Comparison of ENCODE assay signal across 19 cellular contexts in genomic region chr2:70720124-70720523, GRCh38. TPM values are rescaled to one million over a fixed set of nuclear protein-coding genes. Genes with fewer than 3 reads are reported as not detected.
DNase-seq lines count a peak whose midpoint lies in the region; ATAC-seq, FAIRE-seq and TF ChIP-seq lines count a peak whose summit lies in the region.
"Had no signal": no experiment of that assay in that cellular context is flagged by ENCODE, and none has a peak within 500 bp of the region (broad histone marks: within the 10 kb centered on the region; RNA-seq: fewer than 3 reads in every experiment).

No MANE protein-coding gene starts in this region.

- H3K4me3 Mint-ChIP-seq in GM23338 (no peak overlapping the region), osteocyte (ENCODE audit: unreplicated experiment) (no peak overlapping the region)
- H3K4me3 Mint-ChIP-seq in CD4-positive, alpha-beta memory T cell = no peak overlapping the region
- H3K4me3 Mint-ChIP-seq: B cell; CD8-positive, alpha-beta memory T cell; IgD-negative memory B cell had no signal

- no peaks in the 10 kb centered on the region for H3K36me3 ChIP-seq in GM23338 (ENCODE audit: insufficient read depth)
- no peaks in the 10 kb centered on the region for H3K36me3 ChIP-seq in HEK293 (ENCODE audit: control insufficient read depth in 2 of 2, insufficient read depth in 1 of 2, low read length in 2 of 2)
- no peaks in the 10 kb centered on the region for H3K36me3 ChIP-seq in K562 (ENCODE audit: control insufficient read depth, insufficient read depth, low read length)
- H3K36me3 ChIP-seq in CD4-positive, alpha-beta memory T cell (ENCODE audit: insufficient read depth, low read length) = no peaks in the 10 kb centered on the region
- H3K36me3 ChIP-seq: HAP-1 had no signal

- H3K4me1 ChIP-seq in GM23338 (ENCODE audit: insufficient read depth) (peaks cover 36% of the 10 kb centered on the region), HEK293 (ENCODE audit: control insufficient read depth, insufficient read depth, low read length) (no peaks in the 10 kb centered on the region), K562 (replicated peaks in 1 of 2; ENCODE audit: control insufficient read depth in 2 of 2, insufficient read depth in 2 of 2, low read length in 2 of 2) (peaks cover 34 to 45% of the 10 kb centered on the region in 2 experiments; a peak in 4 of 5 replicates)
- H3K4me1 ChIP-seq in CD4-positive, alpha-beta memory T cell (ENCODE audit: insufficient read depth, low read length) = no peaks in the 10 kb centered on the region

- no peaks in the 10 kb centered on the region for H3K9me3 Mint-ChIP-seq in GM23338
- no peaks in the 10 kb centered on the region for H3K9me3 Mint-ChIP-seq in osteocyte (ENCODE audit: unreplicated experiment)
- no peaks in the 10 kb centered on the region for H3K9me3 Mint-ChIP-seq in CD4-positive, alpha-beta memory T cell
- H3K9me3 Mint-ChIP-seq: CD8-positive, alpha-beta memory T cell; IgD-negative memory B cell had no signal

- H3K79me2 ChIP-seq in GM23338 (replicated peaks; ENCODE audit: insufficient read depth) = peaks cover 99% of the 10 kb centered on the region
- peaks cover 24% of the 10 kb centered on the region for H3K79me2 ChIP-seq in K562 (ENCODE audit: control insufficient read depth, insufficient read depth, low read length)

- no peak for TF ChIP-seq POLR2A in K562 (conservative IDR thresholded peaks at IDR 0.05)

- peak overlapping the region in 1 of 2 experiments; percentile 15; a peak in 1 of 4 replicates for H3K9ac ChIP-seq in K562 (ENCODE audit: insufficient read depth in 1 of 2, low read depth in 2 of 2, low read length in 2 of 2)
- H3K9ac ChIP-seq: BLaER1 treated with 17β-estradiol and CSF1 and Interleukin-3, amounts not matched to agents 10 nM and 100 nM had no signal

- no peak for ATAC-seq in GM23338
- no peak for ATAC-seq in K562
- no peak for ATAC-seq in HG03432 (IDR thresholded peaks at IDR 0.05; ENCODE audit: unreplicated experiment)
- ATAC-seq: GM12878, HepG2 had no signal

- no peaks in the 10 kb centered on the region for H3K9me3 ChIP-seq in HEK293 (ENCODE audit: control insufficient read depth, insufficient read depth, low read depth, low read length)
- H3K9me3 ChIP-seq in K562 (replicated peaks; ENCODE audit: control insufficient read depth, insufficient read depth, low read depth, low read length) = no peaks in the 10 kb centered on the region
- H3K9me3 ChIP-seq in CD4-positive, alpha-beta memory T cell (ENCODE audit: control insufficient read depth in 1 of 2, low read length in 2 of 2) = no peaks in the 10 kb centered on the region
- H3K9me3 ChIP-seq: BLaER1 treated with 17β-estradiol and CSF1 and Interleukin-3, amounts not matched to agents 10 nM and 100 nM; HAP-1 had no signal

- no peak for TF ChIP-seq EP300 in K562 (IDR thresholded peaks at IDR 0.05; ENCODE audit: low read length)

- CTCF ChIA-PET in HEK293 (lab: Yijun Ruan, JAX) (interaction anchor here (0.6 to 0.7 kb wide), 2 partner anchors 49 to 1136 kb away, joined by 3 read pairs; no protein-coding TSS in a partner anchor), K562 (lab: Yijun Ruan, JAX; ENCODE audit: low intra/inter-chr PET ratio) (interaction anchor here (0.7 kb wide), 1 partner anchor 48 kb away, joined by 3 read pairs; the partner anchor contains the start of gene ADD2)
- CTCF ChIA-PET in CD4-positive, alpha-beta memory T cell (lab: Charles Lee; ENCODE audit: partially characterized antibody) = no interaction called here

- no peak for DNase-seq in GM23338 (ENCODE audit: low spot score)
- DNase-seq in K562 (ENCODE audit: extremely low read depth in 1 of 4, low spot score in 3 of 4) = no peak
- peak; percentile 42 for DNase-seq in osteocyte (ENCODE audit: extremely low spot score, unreplicated experiment)
- DNase-seq in CD4-positive, alpha-beta memory T cell = no peak
- DNase-seq: CD8-positive, alpha-beta memory T cell; COR-L47; DMS 273 treated with DMSO at 0.1 percent for 48 hours; DMS53; DND-41; EL had no signal

- BruUV-seq in K562 (replicated peaks; lab: Mats Ljungman, UMichigan) = no TSS peak

- H2AFZ ChIP-seq in GM23338 (no peak overlapping the region), K562 (ENCODE audit: low read depth, low read length) (peak overlapping the region; percentile 42)

- peak overlapping the region; percentile 39 for H3K27ac Mint-ChIP-seq in GM23338
- no peak overlapping the region for H3K27ac Mint-ChIP-seq in osteocyte (ENCODE audit: unreplicated experiment)
- no peak overlapping the region for H3K27ac Mint-ChIP-seq in CD4-positive, alpha-beta memory T cell
- H3K27ac Mint-ChIP-seq: B cell; CD8-positive, alpha-beta memory T cell; IgD-negative memory B cell had no signal

- H3K4me1 Mint-ChIP-seq in GM23338 (peaks cover 90% of the 10 kb centered on the region), osteocyte (ENCODE audit: unreplicated experiment) (no peaks in the 10 kb centered on the region)
- no peaks in the 10 kb centered on the region for H3K4me1 Mint-ChIP-seq in CD4-positive, alpha-beta memory T cell
- H3K4me1 Mint-ChIP-seq: B cell; CD8-positive, alpha-beta memory T cell had no signal

- in situ Hi-C loops in K562 (cut with MboI) = no loop called here

- H3K36me3 Mint-ChIP-seq in GM23338 (ENCODE audit: low read depth) (no peaks in the 10 kb centered on the region; the same call in 2 of the 3 replicates), osteocyte (ENCODE audit: unreplicated experiment) (no peaks in the 10 kb centered on the region)
- no peaks in the 10 kb centered on the region for H3K36me3 Mint-ChIP-seq in CD4-positive, alpha-beta memory T cell
- H3K36me3 Mint-ChIP-seq: CD8-positive, alpha-beta memory T cell had no signal

- H3K27me3 Mint-ChIP-seq in GM23338 (ENCODE audit: insufficient read depth, low read depth, poor library complexity) (peaks cover 15% of the 10 kb centered on the region), osteocyte (ENCODE audit: unreplicated experiment) (peaks cover 3% of the 10 kb centered on the region)
- H3K27me3 Mint-ChIP-seq in CD4-positive, alpha-beta memory T cell = peaks cover 0 to 7% of the 10 kb centered on the region in 2 donors
- H3K27me3 Mint-ChIP-seq: IgD-negative memory B cell had no signal

- H3K27me3 ChIP-seq in GM23338 (ENCODE audit: insufficient read depth) = no peaks in the 10 kb centered on the region
- no peaks in the 10 kb centered on the region for H3K27me3 ChIP-seq in K562 (ENCODE audit: control insufficient read depth in 2 of 2, insufficient read depth in 2 of 2, low read length in 2 of 2)
- no peaks in the 10 kb centered on the region for H3K27me3 ChIP-seq in CD4-positive, alpha-beta memory T cell (ENCODE audit: insufficient read depth, low read length)
- H3K27me3 ChIP-seq: BLaER1 treated with 17β-estradiol and CSF1 and Interleukin-3, amounts not matched to agents 10 nM and 100 nM had no signal

- H4K20me1 ChIP-seq in GM23338 (replicated peaks; ENCODE audit: insufficient read depth) = peaks cover 72% of the 10 kb centered on the region
- no peaks in the 10 kb centered on the region for H4K20me1 ChIP-seq in K562 (replicated peaks; ENCODE audit: control insufficient read depth, insufficient read depth, low read length)

- FAIRE-seq in K562 (lab: Jason Lieb, UNC) = no peak
- FAIRE-seq: GM12878, H1, HepG2 had no signal

- TF ChIP-seq CTCF in GM23338 (conservative IDR thresholded peaks at IDR 0.05; ENCODE audit: low read depth in 2 of 2) = no peak
- no peak for TF ChIP-seq CTCF in HEK293 (tag by site-specific recombination; IDR thresholded peaks at IDR 0.05)
- no peak for TF ChIP-seq CTCF in K562 (IDR thresholded peaks at IDR 0.05 in 2 of 3, conservative IDR thresholded peaks at IDR 0.05 in 1 of 3; ENCODE audit: insufficient read depth in 2 of 3, low read depth in 1 of 3, low read length in 3 of 3)
- TF ChIP-seq CTCF in osteocyte (IDR thresholded peaks at IDR 0.05) = no peak

- no peaks in the 10 kb centered on the region; the same call in 1 of the 2 replicates for H3F3A ChIP-seq in GM23338 (replicated peaks; ENCODE audit: low read depth)

- H3K27ac ChIP-seq in GM23338 (ENCODE audit: low read depth) (no peak overlapping the region; the same call in 1 of the 2 replicates), HEK293 (ENCODE audit: extremely low read depth, low read depth, low read length) (no peak overlapping the region), K562 (ENCODE audit: extremely low read depth, low read depth, low read length) (0 out of 3 replicates have a peak overlapping the region, but pooled peaks have one; percentile 11)
- H3K27ac ChIP-seq in CD4-positive, alpha-beta memory T cell (ENCODE audit: low read depth, low read length) = no peak overlapping the region
- H3K27ac ChIP-seq: BLaER1 treated with 17β-estradiol and CSF1 and Interleukin-3, amounts not matched to agents 10 nM and 100 nM had no signal

- 40% methylated on average over 6 of the region's 6 CpGs for WGBS in K562 (ENCODE audit: insufficient coverage, low coverage, missing lambda C conversion rate)

- H3K9me1 ChIP-seq in K562 (ENCODE audit: control insufficient read depth, insufficient read depth, low read length) = no peaks in the 10 kb centered on the region

- no peak for TF ChIP-seq RAD21 in K562 (CRISPR knock-in tag; conservative IDR thresholded peaks at IDR 0.05 in 1 of 2, IDR thresholded peaks at IDR 0.05 in 1 of 2)

- H3K4me2 ChIP-seq in GM23338 = no peak overlapping the region
- peak overlapping the region; percentile 26; the same call in 1 of the 2 replicates for H3K4me2 ChIP-seq in K562 (ENCODE audit: insufficient read depth, low read length)

- intact Hi-C loops in K562 (cut with micrococcal nuclease) = no loop called here
- intact Hi-C loops in CD4-positive, alpha-beta memory T cell (cut with micrococcal nuclease) = no loop called here

- H3K4me3 ChIP-seq in GM23338 (no peak overlapping the region), HEK293 (ENCODE audit: low read depth, low read length) (no peak overlapping the region), K562 (no peak overlapping the region)
- H3K4me3 ChIP-seq in CD4-positive, alpha-beta memory T cell (ENCODE audit: low read length in 2 of 2) = no peak overlapping the region
- H3K4me3 ChIP-seq: BLaER1 treated with 17β-estradiol and CSF1 and Interleukin-3, amounts not matched to agents 10 nM and 100 nM; GM12878; HAP-1 had no signal

- no peaks in the 10 kb centered on the region; the same call in 1 of the 2 replicates for H3K9me2 ChIP-seq in GM23338 (ENCODE audit: insufficient read depth)

- POLR2A ChIA-PET in HEK293 (lab: Yijun Ruan, JAX) (no interaction called here), K562 (lab: Yijun Ruan, JAX) (interaction anchor here (0.6 to 1.6 kb wide), 8 partner anchors 9 to 246 kb away, joined by 3 to 4 read pairs (median 4); no protein-coding TSS in a partner anchor)
- POLR2A ChIA-PET in CD4-positive, alpha-beta memory T cell (lab: Charles Lee; ENCODE audit: partially characterized antibody) = no interaction called here

RNA-seq across cellular contexts. Expression of gene ADD2, which starts 47.9 kb away (rescaled TPM):
- total RNA-seq in GM23338 (2014; rRNA removed; shearing (Covaris generic)) = 138 and 223 TPM in 2 replicates
- polyA plus RNA-seq in GM23338 (2016; fragmentation: Nextera tagmentation; extraction: Ambion mirVana) (34.6 and 40.2 TPM in 2 replicates), K562 (2011; rRNA removed) (15.0 and 36.2 TPM in 2 replicates), K562 (2014; fragmentation: Illumina TruSeq; extraction: Trizol) (60.0 and 60.4 TPM in 2 replicates), K562 (2014; fragmentation: Nextera tagmentation; extraction: Ambion mirVana) (1 to 10 TPM; 3.5 to 4.0 TPM), K562 (2014; rRNA removed) (55.9 and 58.6 TPM in 2 replicates)
- 39.1 and 60.6 TPM in 2 replicates for total RNA-seq in K562 (2011; cell fraction: chromatin; rRNA removed; ENCODE audit: low replicate concordance)
- total RNA-seq in K562 (2011; cell fraction: nucleolus; rRNA removed) = 38.0 and 48.7 TPM in 2 replicates
- 46.6 and 51.7 TPM in 2 replicates for total RNA-seq in K562 (2011; cell fraction: nucleoplasm; rRNA removed)
- total RNA-seq in K562 (2014; rRNA removed) (52.1 and 59.3 TPM in 2 replicates), K562 (2014; rRNA removed; fragmentation: Illumina TruSeq; extraction: Trizol) (18.1 and 19.1 TPM in 2 replicates), K562 (2015; rRNA removed; fragmentation: Illumina TruSeq; extraction: Trizol) (17.9 and 19.7 TPM in 2 replicates), K562 (2021) (59.6 and 63.0 TPM in 2 replicates), osteocyte (not detected in 2 replicates)
- 20.6 and 70.3 TPM in 2 replicates for polyA plus RNA-seq in K562 (2011; cell fraction: cytosol; rRNA removed)
- 23.5 and 81.6 TPM in 2 replicates for polyA plus RNA-seq in K562 (2011; cell fraction: nucleus; rRNA removed)
- 20.9 and 29.6 TPM in 2 replicates for polyA plus RNA-seq in K562 (2012)
- 17.1 and 65.5 TPM in 2 replicates for polyA minus RNA-seq in K562 (2011; rRNA and poly(A)+ RNA removed)
- 26.8 and 57.4 TPM in 2 replicates for polyA minus RNA-seq in K562 (2011; cell fraction: cytosol; rRNA and poly(A)+ RNA removed)
- polyA minus RNA-seq in K562 (2011; cell fraction: nucleus; rRNA and poly(A)+ RNA removed) = 12.8 and 32.0 TPM in 2 replicates
- 1 to 10 TPM in 1 of 2 experiments, under 1 TPM in 1; 0.94 to 1.1 TPM for total RNA-seq in CD4-positive, alpha-beta memory T cell
- polyA plus RNA-seq in CD4-positive, alpha-beta memory T cell = under 1 TPM in 1 of 2 donors, not detected in 1; 0.41 TPM

Comparison
In these comparisons a context has a peak if more than half of its experiments do, and no peak if none do; other contexts are left out.
1. RNA of gene ADD2, which starts 47.9 kb away (total RNA-seq): 138 to 223 TPM in GM23338 and 17.9 to 63.0 TPM in K562; 0.94 to 1.1 TPM in CD4-positive, alpha-beta memory T cell and not detected in osteocyte; every median in the first group is over 4 times any median in the second.